ENCODE assay signal across 21 cellular contexts in the genomic region with DNA sequence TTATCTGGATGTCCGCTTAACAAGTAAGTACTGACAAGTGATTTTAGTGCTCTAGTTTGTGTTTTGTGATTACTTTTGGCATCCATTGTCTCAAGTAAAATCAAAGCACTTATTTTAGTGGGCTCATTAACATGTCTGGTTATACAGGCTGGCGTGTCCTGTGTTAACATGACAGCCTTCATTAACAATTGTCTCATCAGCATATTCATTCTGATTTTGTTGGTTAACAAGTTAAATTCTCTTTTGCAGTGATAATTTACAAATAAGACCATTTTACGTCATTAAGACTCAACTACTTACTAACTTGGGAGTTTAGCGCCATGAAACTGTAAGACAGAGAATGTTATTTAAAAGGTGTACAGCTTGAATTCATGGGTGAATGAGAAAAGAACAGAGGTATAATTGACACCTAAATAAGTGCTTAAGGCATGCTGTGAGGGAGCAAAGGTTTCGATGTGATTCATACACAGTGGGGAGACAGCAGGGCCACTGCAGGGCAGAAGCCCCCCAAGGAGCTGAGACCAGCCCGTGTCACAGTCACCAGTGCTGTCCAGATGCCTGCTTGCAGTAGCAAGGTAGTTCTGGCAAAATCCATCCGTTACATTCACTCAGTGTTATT. TPM values are rescaled to one million over a fixed set of nuclear protein-coding genes. Genes with fewer than 3 reads are reported as not detected.
DNase-seq lines count a peak whose midpoint lies in the region; ATAC-seq, FAIRE-seq and TF ChIP-seq lines count a peak whose summit lies in the region.
"Had no signal": no experiment of that assay in that cellular context is flagged by ENCODE, and none has a peak within 500 bp of the region (broad histone marks: within the 10 kb centered on the region; RNA-seq: fewer than 3 reads in every experiment).

No MANE protein-coding gene starts in this region.

- no peak for ATAC-seq in A549
- ATAC-seq in GM21529 (IDR thresholded peaks at IDR 0.05; ENCODE audit: unreplicated experiment), result no peak

- intact Hi-C loops in mammary epithelial cell (cut with micrococcal nuclease), result no loop called here
- intact Hi-C loops in breast epithelium (cut with DNase I; ENCODE audit: low total_unique reads), result no loop called here

- no peak for DNase-seq in A549 (ENCODE audit: low read depth in 1 of 2, low spot score in 1 of 2)
- no peak for DNase-seq in keratinocyte (ENCODE audit: low read depth, low spot score)
- no peak for DNase-seq in mammary epithelial cell
- no peak for DNase-seq in NCI-H345 (lab: John Stamatoyannopoulos, UW)
- no peak for DNase-seq in breast epithelium (ENCODE audit: low spot score in 2 of 2)
- DNase-seq: 8988T; C1 segment of cervical spinal cord; Calu3; CD4-positive, alpha-beta memory T cell; COR-L47; DMS153; DND-41; GM23248; H7; HCEC 1CT had no signal

- no TSS peak for BruUV-seq in mammary epithelial cell (replicated peaks; lab: Mats Ljungman, UMichigan)

- 76% methylated on average over 7 of the region's 7 CpGs for WGBS in A549 (ENCODE audit: missing lambda C conversion rate)
- WGBS in mammary epithelial cell (ENCODE audit: low coverage, missing lambda C conversion rate), result 87% methylated on average over 7 of the region's 7 CpGs

- no peak for TF ChIP-seq POLR2A in A549 (IDR thresholded peaks at IDR 0.05; ENCODE audit: low read length)
- no peak for TF ChIP-seq POLR2A in breast epithelium (IDR thresholded peaks at IDR 0.05)

- H3K4me3 ChIP-seq in A549 (no peak overlapping the region), HEK293 (ENCODE audit: low read depth, low read length) (no peak overlapping the region), keratinocyte (ENCODE audit: control insufficient read depth in 2 of 3, extremely low read depth in 1 of 3, insufficient read depth in 2 of 3, low read depth in 1 of 3, low read length in 3 of 3) (no peak overlapping the region), mammary epithelial cell (replicated peaks in 1 of 3; ENCODE audit: insufficient read depth in 1 of 3, low read depth in 2 of 3, low read length in 3 of 3) (no peak overlapping the region), breast epithelium (no peak overlapping the region)
- H3K4me3 ChIP-seq: GM23248 had no signal

- FAIRE-seq in A549 (lab: Jason Lieb, UNC) (no peak), TTC549 (lab: Jason Lieb, UNC) (peak; percentile 15), keratinocyte (lab: Jason Lieb, UNC) (peak; percentile 5)
- FAIRE-seq: G401.6, GM12892, H1 had no signal

- TF ChIP-seq EP300 in A549 (IDR thresholded peaks at IDR 0.05), result no peak

- CTCF ChIA-PET in A549 (lab: Yijun Ruan, JAX) (no interaction called here), HEK293 (lab: Yijun Ruan, JAX) (no interaction called here), mammary epithelial cell (lab: Charles Lee; ENCODE audit: low non-redundant PET) (no interaction called here)

- H3K79me2 ChIP-seq in keratinocyte (ENCODE audit: control insufficient read depth, insufficient read depth, low read length) (peaks cover 13% of the 10 kb centered on the region), mammary epithelial cell (ENCODE audit: insufficient read depth, low read length) (peaks cover 26% of the 10 kb centered on the region)

- POLR2A ChIA-PET in A549 (lab: Yijun Ruan, JAX) (no interaction called here), HEK293 (lab: Yijun Ruan, JAX) (no interaction called here)

- H3K9ac ChIP-seq in keratinocyte (ENCODE audit: control insufficient read depth, extremely low read depth, insufficient read depth, low read length), result no peak overlapping the region
- no peak overlapping the region for H3K9ac ChIP-seq in mammary epithelial cell (ENCODE audit: insufficient read depth, low read length)
- H3K9ac ChIP-seq: GM23248 had no signal

- H3K9me1 ChIP-seq in keratinocyte (ENCODE audit: control insufficient read depth, extremely low read depth, insufficient read depth, low read length), result no peaks in the 10 kb centered on the region

- H3K27ac ChIP-seq in A549 (no peak overlapping the region), HEK293 (ENCODE audit: extremely low read depth, low read depth, low read length) (no peak overlapping the region), keratinocyte (ENCODE audit: control insufficient read depth, insufficient read depth, low read length) (no peak overlapping the region), mammary epithelial cell (ENCODE audit: insufficient read depth, low read depth, low read length) (no peak overlapping the region), breast epithelium (no peak overlapping the region)
- H3K27ac ChIP-seq: GM23248 had no signal

- dilution Hi-C loops in keratinocyte (cut with MboI; ENCODE audit: extremely low pct_ligation_motif_present, low sequenced_read_pairs) (no loop called here), mammary epithelial cell (cut with HindIII; ENCODE audit: low sequenced_read_pairs) (no loop called here)

- H3K9me3 ChIP-seq in A549 (no peaks in the 10 kb centered on the region), HEK293 (ENCODE audit: control insufficient read depth, insufficient read depth, low read depth, low read length) (no peaks in the 10 kb centered on the region), keratinocyte (ENCODE audit: control insufficient read depth, low read depth, low read length) (no peaks in the 10 kb centered on the region), mammary epithelial cell (replicated peaks; ENCODE audit: insufficient read depth, low read length) (no peaks in the 10 kb centered on the region), breast epithelium (no peaks in the 10 kb centered on the region)

- TF ChIP-seq CTCF in A549 (IDR thresholded peaks at IDR 0.05) (no peak), HEK293 (tag by site-specific recombination; IDR thresholded peaks at IDR 0.05) (no peak), keratinocyte (optimal IDR thresholded peaks at IDR 0.05 in 1 of 3, IDR thresholded peaks at IDR 0.05 in 1 of 3, conservative IDR thresholded peaks at IDR 0.05 in 1 of 3; ENCODE audit: extremely low read depth in 1 of 3, insufficient read depth in 2 of 3, low read length in 3 of 3) (no peak), mammary epithelial cell (conservative IDR thresholded peaks at IDR 0.05 in 1 of 2, IDR thresholded peaks at IDR 0.05 in 1 of 2; ENCODE audit: extremely low read depth in 1 of 2, insufficient read depth in 1 of 2, low read depth in 1 of 2, low read length in 2 of 2) (no peak), breast epithelium (IDR thresholded peaks at IDR 0.05) (no peak)

- H4K20me1 ChIP-seq in keratinocyte (ENCODE audit: control insufficient read depth, extremely low read depth, insufficient read depth, low read length), result no peaks in the 10 kb centered on the region
- peaks cover 1% of the 10 kb centered on the region for H4K20me1 ChIP-seq in mammary epithelial cell (ENCODE audit: insufficient read depth, low read length)

- TF ChIP-seq RAD21 in A549 (conservative IDR thresholded peaks at IDR 0.05 in 1 of 2, IDR thresholded peaks at IDR 0.05 in 1 of 2), result no peak

- in situ Hi-C loops in mammary epithelial cell (cut with MboI; ENCODE audit: low sequenced_read_pairs in 2 of 2), result no loop called here

- no peak overlapping the region for H2AFZ ChIP-seq in keratinocyte (ENCODE audit: control insufficient read depth, low read length)
- no peak overlapping the region for H2AFZ ChIP-seq in mammary epithelial cell (ENCODE audit: low read depth, low read length)
- H2AFZ ChIP-seq: GM23248 had no signal

- H3K4me1 ChIP-seq in A549 (no peaks in the 10 kb centered on the region), HEK293 (ENCODE audit: control insufficient read depth, insufficient read depth, low read length) (no peaks in the 10 kb centered on the region), keratinocyte (ENCODE audit: control insufficient read depth, extremely low read depth, insufficient read depth, low read length) (no peaks in the 10 kb centered on the region), mammary epithelial cell (ENCODE audit: insufficient read depth, low read length) (no peaks in the 10 kb centered on the region), breast epithelium (no peaks in the 10 kb centered on the region)

- H3K4me2 ChIP-seq in A549 (no peak overlapping the region), keratinocyte (ENCODE audit: control insufficient read depth, extremely low read depth, insufficient read depth, low read depth, low read length) (no peak overlapping the region), mammary epithelial cell (ENCODE audit: insufficient read depth, low read depth, low read length) (no peak overlapping the region)

- H3K27me3 ChIP-seq in keratinocyte (ENCODE audit: control insufficient read depth, extremely low read depth, insufficient read depth, low read length) (no peaks in the 10 kb centered on the region), mammary epithelial cell (ENCODE audit: insufficient read depth, low read length) (no peaks in the 10 kb centered on the region), breast epithelium (no peaks in the 10 kb centered on the region)

- H3K36me3 ChIP-seq in HEK293 (ENCODE audit: control insufficient read depth in 2 of 2, insufficient read depth in 1 of 2, low read length in 2 of 2), result peaks cover 67 to 83% of the 10 kb centered on the region in 2 experiments
- peaks cover 15 to 25% of the 10 kb centered on the region in 2 experiments for H3K36me3 ChIP-seq in keratinocyte (ENCODE audit: control insufficient read depth in 2 of 2, extremely low read depth in 1 of 2, insufficient read depth in 2 of 2, low read length in 2 of 2)
- peaks cover 17% of the 10 kb centered on the region for H3K36me3 ChIP-seq in mammary epithelial cell (ENCODE audit: insufficient read depth, low read length)
- H3K36me3 ChIP-seq in breast epithelium, result no peaks in the 10 kb centered on the region

RNA-seq across cellular contexts. Expression of gene TAF5L, which starts 22.4 kb away (rescaled TPM):
- polyA plus RNA-seq in A549 (2011; rRNA removed) (25.0 and 27.7 TPM in 2 replicates), A549 (2017; fragmentation: RNase III; extraction: RNeasy Plus Mini Kit Qiagen cat#74134 plus additional on column Dnase treatment) (17.4 to 19.1 TPM (median 18.8 TPM) in 3 replicates), keratinocyte (22.2 to 28.9 TPM (median 23.7 TPM) in 3 replicates), mammary epithelial cell (22.5 TPM)
- polyA plus RNA-seq in A549 (2012; cell fraction: cytosol; rRNA removed), result 16.4 and 22.5 TPM in 2 replicates
- polyA plus RNA-seq in A549 (2012; cell fraction: nucleus; rRNA removed), result 24.2 and 30.7 TPM in 2 replicates
- polyA minus RNA-seq in A549 (2011; rRNA and poly(A)+ RNA removed), result 38.6 and 42.7 TPM in 2 replicates
- polyA plus RNA-seq in keratinocyte (2011; ENCODE audit: low read depth), result 4.6 TPM
- 17.1 and 22.5 TPM in 2 replicates for polyA plus RNA-seq in keratinocyte (2011; cell fraction: cytosol; rRNA removed)
- 31.6 and 33.1 TPM in 2 replicates for polyA plus RNA-seq in keratinocyte (2011; cell fraction: nucleus; rRNA removed)
- polyA plus RNA-seq in keratinocyte (2012; ENCODE audit: low replicate concordance), result 9.0 and 21.3 TPM in 2 replicates
- polyA minus RNA-seq in keratinocyte (26.0 to 44.6 TPM (median 31.7 TPM) in 3 replicates), mammary epithelial cell (25.2 TPM)
- 15.7 TPM for polyA minus RNA-seq in keratinocyte (2011; cell fraction: cytosol; rRNA and poly(A)+ RNA removed)
- 14.5 and 26.1 TPM in 2 replicates for polyA minus RNA-seq in keratinocyte (2011; cell fraction: nucleus; rRNA and poly(A)+ RNA removed)
- total RNA-seq in mammary epithelial cell (10 to 100 TPM; 20.8 to 21.0 TPM), breast epithelium (10 to 100 TPM; 15.4 to 18.3 (median 16.3) TPM)

RNA-seq across cellular contexts. Expression of gene URB2, which starts 22.6 kb away (rescaled TPM):
- polyA plus RNA-seq in A549 (2011; rRNA removed) (15.7 and 19.6 TPM in 2 replicates), A549 (2017; fragmentation: RNase III; extraction: RNeasy Plus Mini Kit Qiagen cat#74134 plus additional on column Dnase treatment) (13.7 to 15.6 TPM (median 14.1 TPM) in 3 replicates), keratinocyte (8.2 to 13.4 TPM (median 8.5 TPM) in 3 replicates), mammary epithelial cell (13.5 TPM)
- polyA plus RNA-seq in A549 (2012; cell fraction: cytosol; rRNA removed), result 9.2 and 12.0 TPM in 2 replicates
- 15.9 and 17.3 TPM in 2 replicates for polyA plus RNA-seq in A549 (2012; cell fraction: nucleus; rRNA removed)
- polyA minus RNA-seq in A549 (2011; rRNA and poly(A)+ RNA removed), result 48.4 and 52.1 TPM in 2 replicates
- polyA plus RNA-seq in keratinocyte (2011; ENCODE audit: low read depth), result 2.6 TPM
- 4.0 and 5.5 TPM in 2 replicates for polyA plus RNA-seq in keratinocyte (2011; cell fraction: cytosol; rRNA removed)
- polyA plus RNA-seq in keratinocyte (2011; cell fraction: nucleus; rRNA removed), result 16.7 and 18.0 TPM in 2 replicates
- polyA plus RNA-seq in keratinocyte (2012; ENCODE audit: low replicate concordance), result 4.0 and 10.1 TPM in 2 replicates
- polyA minus RNA-seq in keratinocyte (24.2 to 26.1 TPM (median 24.9 TPM) in 3 replicates), mammary epithelial cell (37.0 TPM)
- polyA minus RNA-seq in keratinocyte (2011; cell fraction: cytosol; rRNA and poly(A)+ RNA removed), result 8.6 TPM
- 29.2 and 36.1 TPM in 2 replicates for polyA minus RNA-seq in keratinocyte (2011; cell fraction: nucleus; rRNA and poly(A)+ RNA removed)
- total RNA-seq in mammary epithelial cell (10 to 100 TPM; 13.3 to 15.4 TPM), breast epithelium (10 to 100 TPM in 2 of 3 donors, 1 to 10 TPM in 1; 9.3 to 14.1 (median 12.7) TPM)

RNA-seq across cellular contexts. Expression of gene ABCB10, which starts 45.0 kb away (rescaled TPM):
- polyA plus RNA-seq in A549 (2011; rRNA removed), result 15.1 and 16.3 TPM in 2 replicates
- 6.3 and 8.9 TPM in 2 replicates for polyA plus RNA-seq in A549 (2012; cell fraction: cytosol; rRNA removed)
- polyA plus RNA-seq in A549 (2012; cell fraction: nucleus; rRNA removed), result 6.9 and 9.6 TPM in 2 replicates
- polyA plus RNA-seq in A549 (2017; fragmentation: RNase III; extraction: RNeasy Plus Mini Kit Qiagen cat#74134 plus additional on column Dnase treatment), result 12.5 to 13.9 TPM (median 12.9 TPM) in 3 replicates
- polyA minus RNA-seq in A549 (2011; rRNA and poly(A)+ RNA removed), result 13.7 and 14.3 TPM in 2 replicates
- polyA plus RNA-seq in keratinocyte, result 8.8 to 14.3 TPM (median 10.8 TPM) in 3 replicates
- 1.9 TPM for polyA plus RNA-seq in keratinocyte (2011; ENCODE audit: low read depth)
- polyA plus RNA-seq in keratinocyte (2011; cell fraction: cytosol; rRNA removed), result 5.7 and 8.1 TPM in 2 replicates
- 15.8 and 16.9 TPM in 2 replicates for polyA plus RNA-seq in keratinocyte (2011; cell fraction: nucleus; rRNA removed)
- polyA plus RNA-seq in keratinocyte (2012; ENCODE audit: low replicate concordance), result 5.9 and 9.5 TPM in 2 replicates
- 10.9 to 12.1 TPM (median 11.8 TPM) in 3 replicates for polyA minus RNA-seq in keratinocyte
- polyA minus RNA-seq in keratinocyte (2011; cell fraction: cytosol; rRNA and poly(A)+ RNA removed), result 9.4 TPM
- 10.0 and 16.4 TPM in 2 replicates for polyA minus RNA-seq in keratinocyte (2011; cell fraction: nucleus; rRNA and poly(A)+ RNA removed)
- total RNA-seq in mammary epithelial cell, result 10 to 100 TPM; 20.2 to 22.7 TPM
- 10.2 TPM for polyA plus RNA-seq in mammary epithelial cell
- 10.1 TPM for polyA minus RNA-seq in mammary epithelial cell
- 10 to 100 TPM; 13.8 to 18.6 (median 17.0) TPM for total RNA-seq in breast epithelium
